23 cellular contexts compared by ENCODE assay signal in genomic region chr11:15653191-15653590, GRCh38.
"Had no signal": no experiment of that assay in that cellular context is flagged by ENCODE, and none has a peak within 500 bp of the region (broad histone marks: within the 10 kb centered on the region; RNA-seq: fewer than 3 reads in every experiment).

No MANE protein-coding gene starts in this region.

- FAIRE-seq: colon, endothelial cell of umbilical vein, frontal cortex, kidney had no signal

- H3K4me1 ChIP-seq: foreskin keratinocyte had no signal

- H3K27ac ChIP-seq: coronary artery, dorsolateral prefrontal cortex, esophagus muscularis mucosa, foreskin keratinocyte, left lung, lower lobe of right lung had no signal

- H3K9me3 ChIP-seq: esophagus muscularis mucosa, heart right ventricle, left lung, lower lobe of right lung, mucosa of descending colon had no signal

- H3K27me3 ChIP-seq: esophagus muscularis mucosa, foreskin keratinocyte had no signal

- DNase-seq: dermis blood vessel endothelial cell; dorsolateral prefrontal cortex; effector CD4-positive, alpha-beta T cell; effector memory CD4-positive, alpha-beta T cell; foreskin keratinocyte; glutamatergic neuron; head of caudate nucleus; heart right ventricle; hypothalamus; immature natural killer cell; kidney; kidney glomerular epithelial cell; left lung; left ventricle myocardium superior; lower lobe of right lung; mesenchymal stem cell; mucosa of descending colon; naive B cell had no signal

- H3K4me3 ChIP-seq: coronary artery, dorsolateral prefrontal cortex, esophagus muscularis mucosa, heart right ventricle, left lung, lower lobe of right lung, mucosa of descending colon had no signal

- H3K36me3 ChIP-seq: esophagus muscularis mucosa, heart right ventricle, left lung, lower lobe of right lung had no signal
